8 cellular contexts compared by ENCODE assay signal in the genomic region with DNA sequence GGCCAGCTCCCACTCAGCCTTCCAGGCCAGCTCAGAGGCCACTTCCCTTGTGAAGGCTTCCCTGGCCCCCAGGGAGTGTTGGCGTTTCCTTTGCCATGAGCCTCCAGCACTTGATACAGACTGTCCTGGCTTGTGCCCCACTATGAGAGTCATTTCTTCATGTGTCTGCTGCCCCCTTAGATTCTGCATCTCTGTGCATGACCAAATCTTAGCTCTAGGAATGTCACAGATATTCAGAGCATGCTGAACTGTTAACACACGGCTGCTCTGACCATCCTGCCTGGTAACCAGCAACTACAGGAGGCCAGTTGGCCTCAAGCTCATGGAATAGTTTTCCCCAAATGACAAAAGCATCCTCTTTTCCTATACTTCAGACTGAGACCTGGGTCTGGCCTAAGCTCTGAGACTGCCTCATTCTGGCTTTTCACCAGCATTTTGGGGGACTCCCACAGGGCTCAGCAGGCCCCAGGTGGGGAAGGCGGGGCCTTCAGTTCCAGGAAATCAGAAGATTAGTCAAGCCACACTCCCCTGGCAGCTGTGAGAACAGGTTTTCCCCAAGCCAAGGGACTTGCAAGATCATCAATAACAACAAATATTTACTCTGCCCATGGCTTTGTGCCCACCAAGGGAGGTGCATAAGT.
A peak's percentile ranks its signal among the peaks of the same experiment; 100 is the strongest.
DNase-seq lines count a peak whose midpoint lies in the region; ATAC-seq lines count a peak whose summit lies in the region.

No MANE protein-coding gene starts in this region.

- peaks cover 92% of the 10 kb centered on the region for H3K4me1 Mint-ChIP-seq in stimulated activated memory B cell treated with anti-CD40 and anti-IgM and Interleukin-4, amounts not matched to agents 10 μg/mL and 1 μg/mL and 100 μg/mL, for 72 hours

- H3K9me3 Mint-ChIP-seq in stimulated activated memory B cell treated with anti-CD40 and anti-IgM and Interleukin-4, amounts not matched to agents 10 μg/mL and 1 μg/mL and 100 μg/mL, for 72 hours, result no peaks in the 10 kb centered on the region

- H3K27ac ChIP-seq in effector memory CD4-positive, alpha-beta T cell (ENCODE audit: insufficient read depth, low read length, poor library complexity, severe bottlenecking), result peak overlapping the region; percentile 62
- H3K27ac ChIP-seq in aorta (ENCODE audit: low read depth in 1 of 2, low read length in 2 of 2), result no peak overlapping the region

- intact Hi-C loops in aorta (cut with DNase I), result loop anchor here in 1 of 2 donors (10.0 kb wide), 1 partner anchor 152 kb away; no protein-coding TSS in a partner anchor

- DNase-seq in activated CD4-positive, alpha-beta T cell treated with anti-CD3 and anti-CD28 coated beads for 24 hours (ENCODE audit: low read depth in 2 of 2), result peak; percentile 50 to 52
- peak; percentile 36 to 50 (median 43) for DNase-seq in effector memory CD4-positive, alpha-beta T cell
- DNase-seq in mucosa of gallbladder (ENCODE audit: low spot score) (no peak), aorta (no peak), HuH-7 (ENCODE audit: low spot score) (no peak)

- 60 to 69% methylated on average over 3 of the region's 3 CpGs for WGBS in aorta, 2 donors

- peak overlapping the region; percentile 11 for H3K4me3 ChIP-seq in effector memory CD4-positive, alpha-beta T cell (ENCODE audit: insufficient read depth, low read depth, low read length, poor library complexity, severe bottlenecking)
- no peak overlapping the region for H3K4me3 ChIP-seq in aorta (ENCODE audit: low read length in 2 of 2)

- H3K9me3 ChIP-seq in effector memory CD4-positive, alpha-beta T cell (ENCODE audit: control insufficient read depth, low read length), result no peaks in the 10 kb centered on the region
- no peaks in the 10 kb centered on the region for H3K9me3 ChIP-seq in aorta (ENCODE audit: control insufficient read depth, low read length)

- H3K27me3 ChIP-seq in effector memory CD4-positive, alpha-beta T cell (replicated peaks; ENCODE audit: control insufficient read depth, insufficient read depth, low read length, poor library complexity, severe bottlenecking), result no peaks in the 10 kb centered on the region
- H3K27me3 ChIP-seq in aorta (ENCODE audit: control insufficient read depth in 1 of 2, insufficient read depth in 2 of 2, low read length in 1 of 2), result no peaks in the 10 kb centered on the region

- peak overlapping the region; percentile 87 for H3K27ac Mint-ChIP-seq in stimulated activated memory B cell treated with anti-CD40 and anti-IgM and Interleukin-4, amounts not matched to agents 10 μg/mL and 1 μg/mL and 100 μg/mL, for 72 hours

- no peak overlapping the region for H3K4me3 Mint-ChIP-seq in stimulated activated memory B cell treated with anti-CD40 and anti-IgM and Interleukin-4, amounts not matched to agents 10 μg/mL and 1 μg/mL and 100 μg/mL, for 72 hours

- H3K36me3 Mint-ChIP-seq in stimulated activated memory B cell treated with anti-CD40 and anti-IgM and Interleukin-4, amounts not matched to agents 10 μg/mL and 1 μg/mL and 100 μg/mL, for 72 hours, result no peaks in the 10 kb centered on the region

- H3K36me3 ChIP-seq in effector memory CD4-positive, alpha-beta T cell (ENCODE audit: control insufficient read depth, insufficient read depth, low read length), result no peaks in the 10 kb centered on the region
- no peaks in the 10 kb centered on the region for H3K36me3 ChIP-seq in aorta (ENCODE audit: control insufficient read depth in 1 of 2, insufficient read depth in 2 of 2, low read length in 1 of 2)

- no peaks in the 10 kb centered on the region for H3K27me3 Mint-ChIP-seq in stimulated activated memory B cell treated with anti-CD40 and anti-IgM and Interleukin-4, amounts not matched to agents 10 μg/mL and 1 μg/mL and 100 μg/mL, for 72 hours

- H3K4me1 ChIP-seq in effector memory CD4-positive, alpha-beta T cell (ENCODE audit: control insufficient read depth, insufficient read depth, low read length, poor library complexity, severe bottlenecking), result peaks cover 54% of the 10 kb centered on the region
- peaks cover 0 to 3% of the 10 kb centered on the region in 2 donors for H3K4me1 ChIP-seq in aorta (ENCODE audit: control insufficient read depth in 1 of 2, insufficient read depth in 2 of 2, low read length in 2 of 2)

- ATAC-seq in GM18502 (IDR thresholded peaks at IDR 0.05; ENCODE audit: poor library complexity, unreplicated experiment) (peak; percentile 54), HG03045 (IDR thresholded peaks at IDR 0.05; ENCODE audit: unreplicated experiment) (peak; percentile 58), aorta (ENCODE audit: low FRiP score) (no peak)
- ATAC-seq in stimulated activated memory B cell treated with anti-CD40 and anti-IgM and Interleukin-4, amounts not matched to agents 10 μg/mL and 1 μg/mL and 100 μg/mL, for 72 hours, result peak; percentile 86

Comparison
In these comparisons a context has a peak if more than half of its experiments do, and no peak if none do; other contexts are left out.
1. DNase-seq: peak in activated CD4-positive, alpha-beta T cell treated with anti-CD3 and anti-CD28 coated beads for 24 hours (2 of 2) and effector memory CD4-positive, alpha-beta T cell (3 of 3); none in mucosa of gallbladder (single experiment), aorta (0 of 2) and HuH-7 (single experiment).